31 cellular contexts compared by ENCODE assay signal in genomic region chr11:87315229-87315628, GRCh38.
"Had no signal": no experiment of that assay in that cellular context is flagged by ENCODE, and none has a peak within 500 bp of the region (broad histone marks: within the 10 kb centered on the region; RNA-seq: fewer than 3 reads in every experiment).

No MANE protein-coding gene starts in this region.

- H3K27ac Mint-ChIP-seq: naive thymus-derived CD4-positive, alpha-beta T cell; natural killer cell; neural progenitor cell; stimulated activated memory B cell treated with anti-CD40 and anti-IgM and Interleukin-4, amounts not matched to agents 10 μg/mL and 1 μg/mL and 100 μg/mL, for 72 hours; stimulated activated naive CD8-positive, alpha-beta T cell treated with anti-CD3 and anti-CD28 coated beads, Interleukin-15, amount 100 ng/mL, for 72 hours had no signal

- FAIRE-seq: urothelium cell line had no signal

- H3K4me1 Mint-ChIP-seq: naive thymus-derived CD4-positive, alpha-beta T cell; natural killer cell; neural progenitor cell; stimulated activated memory B cell treated with anti-CD40 and anti-IgM and Interleukin-4, amounts not matched to agents 10 μg/mL and 1 μg/mL and 100 μg/mL, for 72 hours; stimulated activated naive CD8-positive, alpha-beta T cell treated with anti-CD3 and anti-CD28 coated beads, Interleukin-15, amount 100 ng/mL, for 72 hours had no signal

- H3K4me1 ChIP-seq: neural progenitor cell, parathyroid adenoma, psoas muscle, right lobe of liver, spleen, thyroid gland, tibial nerve, upper lobe of left lung, vagina had no signal

- H3K9me3 Mint-ChIP-seq: natural killer cell; neural progenitor cell; stimulated activated memory B cell treated with anti-CD40 and anti-IgM and Interleukin-4, amounts not matched to agents 10 μg/mL and 1 μg/mL and 100 μg/mL, for 72 hours; stimulated activated naive CD8-positive, alpha-beta T cell treated with anti-CD3 and anti-CD28 coated beads, Interleukin-15, amount 100 ng/mL, for 72 hours had no signal

- DNase-seq: naive thymus-derived CD4-positive, alpha-beta T cell; natural killer cell; occipital lobe; ovary; posterior cingulate gyrus; psoas muscle; right cardiac atrium; right lobe of liver; spleen; stimulated activated CD4-positive, alpha-beta T cell treated with anti-CD3 and anti-CD28 coated beads, Interleukin-12 subunit alpha, Interleukin-12 subunit beta, amount 100 ng/mL, for 4 hours; stimulated activated CD4-positive, alpha-beta T cell treated with anti-CD3 and anti-CD28 coated beads, Interleukin-1b, Interleukin-23, amount 100 ng/mL, for 48 hours; stimulated activated CD4-positive, alpha-beta T cell treated with anti-CD3 and anti-CD28 coated beads, Interleukin-4, amount 100 ng/mL, for 1 hour; stimulated activated CD4-positive, alpha-beta T cell treated with anti-CD3 and anti-CD28 coated beads, Interleukin-4, amount 100 ng/mL, for 4 hours; stimulated activated CD8-positive, alpha-beta memory T cell treated with anti-CD3 and anti-CD28 coated beads, Interleukin-4, amount 100 ng/mL, for 48 hours; stimulated activated naive CD4-positive, alpha-beta T cell; stimulated activated naive CD8-positive, alpha-beta T cell treated with anti-CD3 and anti-CD28 coated beads, Interleukin-15, amount 100 ng/mL, for 72 hours; stimulated activated naive CD8-positive, alpha-beta T cell treated with anti-CD3 and anti-CD28 coated beads, Interleukin-15, Interleukin-2, amounts not matched to agents 100 U/mL and 50 U/mL, for 24 hours; substantia nigra; thyroid gland; trophoblast cell; upper lobe of left lung had no signal

- H2AFZ ChIP-seq: neural progenitor cell, parathyroid adenoma had no signal

- H3K9ac ChIP-seq: neural progenitor cell, parathyroid adenoma had no signal

- H3K4me3 Mint-ChIP-seq: naive thymus-derived CD4-positive, alpha-beta T cell; natural killer cell; neural progenitor cell; stimulated activated memory B cell treated with anti-CD40 and anti-IgM and Interleukin-4, amounts not matched to agents 10 μg/mL and 1 μg/mL and 100 μg/mL, for 72 hours; stimulated activated naive CD8-positive, alpha-beta T cell treated with anti-CD3 and anti-CD28 coated beads, Interleukin-15, amount 100 ng/mL, for 72 hours had no signal

- H3K36me3 ChIP-seq: neural progenitor cell, ovary, thoracic aorta, tibial nerve, vagina had no signal

- H3K4me2 ChIP-seq: neural progenitor cell, smooth muscle cell had no signal

- ATAC-seq: naive thymus-derived CD4-positive, alpha-beta T cell; natural killer cell; psoas muscle; right cardiac atrium; right lobe of liver; stimulated activated memory B cell treated with anti-CD40 and anti-IgM and Interleukin-4, amounts not matched to agents 10 μg/mL and 1 μg/mL and 100 μg/mL, for 72 hours; stimulated activated naive CD8-positive, alpha-beta T cell treated with anti-CD3 and anti-CD28 coated beads, Interleukin-15, amount 100 ng/mL, for 72 hours; stimulated activated naive CD8-positive, alpha-beta T cell treated with anti-CD3 and anti-CD28 coated beads, Interleukin-15, Interleukin-2, amounts not matched to agents 100 U/mL and 50 U/mL, for 24 hours had no signal

- H3K79me2 ChIP-seq: parathyroid adenoma had no signal

- H3K4me3 ChIP-seq: neural progenitor cell, ovary, psoas muscle, right lobe of liver, skin epidermis, smooth muscle cell, spleen, thoracic aorta, thyroid gland, tibial nerve, upper lobe of left lung, vagina had no signal

- H3K9me3 ChIP-seq: ovary, psoas muscle, right lobe of liver, spleen, thoracic aorta, thyroid gland, tibial nerve, upper lobe of left lung, vagina had no signal

- H3K27ac ChIP-seq: neural progenitor cell, ovary, parathyroid adenoma, psoas muscle, right lobe of liver, skin epidermis, spleen, thoracic aorta, thyroid gland, tibial nerve, upper lobe of left lung, vagina had no signal

- H3K36me3 Mint-ChIP-seq: neural progenitor cell had no signal

- H3K27me3 ChIP-seq: neural progenitor cell, ovary, right lobe of liver, spleen, thyroid gland, tibial nerve, upper lobe of left lung, vagina had no signal

- H3K27me3 Mint-ChIP-seq: naive thymus-derived CD4-positive, alpha-beta T cell; progenitor cell of endocrine pancreas; stimulated activated memory B cell treated with anti-CD40 and anti-IgM and Interleukin-4, amounts not matched to agents 10 μg/mL and 1 μg/mL and 100 μg/mL, for 72 hours; stimulated activated naive CD8-positive, alpha-beta T cell treated with anti-CD3 and anti-CD28 coated beads, Interleukin-15, amount 100 ng/mL, for 72 hours had no signal
